ENCODE assay signal across 12 cellular contexts in genomic region chr2:75100011-75100680, GRCh38.
DNase-seq lines count a peak whose midpoint lies in the region; ATAC-seq and TF ChIP-seq lines count a peak whose summit lies in the region.
"Had no signal": no experiment of that assay in that cellular context is flagged by ENCODE, and none has a peak within 500 bp of the region (broad histone marks: within the 10 kb centered on the region; RNA-seq: fewer than 3 reads in every experiment).

No MANE protein-coding gene starts in this region.

- no peak overlapping the region for H3K4me3 Mint-ChIP-seq in glutamatergic neuron (ENCODE audit: unreplicated experiment)

- peaks cover 6% of the 10 kb centered on the region for H3K36me3 Mint-ChIP-seq in glutamatergic neuron (ENCODE audit: unreplicated experiment)
- H3K36me3 Mint-ChIP-seq: activated naive CD4-positive, alpha-beta T cell treated with anti-CD3 and anti-CD28 coated beads, Interleukin-2, amount 50 U/mL, for 72 hours had no signal

- TF ChIP-seq CTCF in glutamatergic neuron (IDR thresholded peaks at IDR 0.05; ENCODE audit: partially characterized antibody, unreplicated experiment), result no peak

- H3K27ac Mint-ChIP-seq in glutamatergic neuron (ENCODE audit: unreplicated experiment), result no peak overlapping the region
- H3K27ac Mint-ChIP-seq: activated naive CD4-positive, alpha-beta T cell treated with anti-CD3 and anti-CD28 coated beads, Interleukin-2, amount 50 U/mL, for 72 hours had no signal

- H3K4me1 Mint-ChIP-seq in glutamatergic neuron (ENCODE audit: low read depth, unreplicated experiment), result peaks cover 4% of the 10 kb centered on the region

- ATAC-seq in HG02610 (IDR thresholded peaks at IDR 0.05; ENCODE audit: unreplicated experiment) (no peak), GM21390 (IDR thresholded peaks at IDR 0.05; ENCODE audit: unreplicated experiment) (no peak)
- ATAC-seq: activated CD4-positive, CD25-positive, alpha-beta regulatory T cell treated with anti-CD3 and anti-CD28 coated beads, Interleukin-2, amount 50 U/mL, for 24 hours; activated naive CD4-positive, alpha-beta T cell treated with anti-CD3 and anti-CD28 coated beads, Interleukin-2, amount 50 U/mL, for 72 hours; esophagus mucosa had no signal

- in situ Hi-C loops in SK-MEL-5 (cut with HindIII; ENCODE audit: low pct_unique_long_range_greater_than_20kb, low sequenced_read_pairs), result no loop called here

- H3K27me3 Mint-ChIP-seq in glutamatergic neuron (ENCODE audit: unreplicated experiment), result no peaks in the 10 kb centered on the region

- DNase-seq in AG20443 (ENCODE audit: low spot score) (peak; percentile 61), HS-27A (ENCODE audit: low read depth) (peak; percentile 85), SK-MEL-5 (ENCODE audit: low read depth, low spot score) (peak; percentile 39), hepatic stellate cell (ENCODE audit: low spot score) (peak; percentile 41), glutamatergic neuron (no peak), activated gamma-delta T cell (lab: John Stamatoyannopoulos, UW) (no peak)
- DNase-seq: stimulated activated CD4-positive, alpha-beta T cell treated with anti-CD3 and anti-CD28 coated beads, Interleukin-15, amount 100 ng/mL, for 24 hours had no signal

- H3K9me3 Mint-ChIP-seq in glutamatergic neuron (ENCODE audit: unreplicated experiment), result no peaks in the 10 kb centered on the region

Comparison
In these comparisons a context has a peak if more than half of its experiments do, and no peak if none do; other contexts are left out.
1. DNase-seq: peak in AG20443 (single experiment), HS-27A (single experiment), SK-MEL-5 (single experiment) and hepatic stellate cell (single experiment); none in glutamatergic neuron (single experiment) and activated gamma-delta T cell (single experiment).